ENCODE assay signal across 15 cellular contexts in genomic region chr1:34268311-34269042, GRCh38.
DNase-seq lines count a peak whose midpoint lies in the region; ATAC-seq and TF ChIP-seq lines count a peak whose summit lies in the region.
"Had no signal": no experiment of that assay in that cellular context is flagged by ENCODE, and none has a peak within 500 bp of the region (broad histone marks: within the 10 kb centered on the region; RNA-seq: fewer than 3 reads in every experiment).

No MANE protein-coding gene starts in this region.

- ATAC-seq in GM21737 (IDR thresholded peaks at IDR 0.05; ENCODE audit: unreplicated experiment) (no peak), HG03159 (IDR thresholded peaks at IDR 0.05; ENCODE audit: unreplicated experiment) (no peak)
- ATAC-seq: HCT116, lower lobe of right lung had no signal

- no peaks in the 10 kb centered on the region for H3K4me1 ChIP-seq in mesenchymal stem cell (ENCODE audit: control insufficient read depth, insufficient read depth, low read depth, low read length)
- H3K4me1 ChIP-seq: lower lobe of right lung had no signal

- H2BK12ac ChIP-seq in mesenchymal stem cell (ENCODE audit: low read length in 2 of 2), result no peak overlapping the region

- H3K14ac ChIP-seq in mesenchymal stem cell (ENCODE audit: low read length in 2 of 2), result no peak overlapping the region

- no peak overlapping the region for H3K23ac ChIP-seq in mesenchymal stem cell (ENCODE audit: low read length in 2 of 2)

- H3K36me3 ChIP-seq in mesenchymal stem cell (ENCODE audit: control insufficient read depth in 1 of 2, insufficient read depth in 2 of 2, low read depth in 1 of 2, low read length in 2 of 2) (no peaks in the 10 kb centered on the region), brain microvascular endothelial cell (replicated peaks) (no peaks in the 10 kb centered on the region)
- H3K36me3 ChIP-seq: lower lobe of right lung had no signal

- H3K4me3 ChIP-seq in mesenchymal stem cell (ENCODE audit: insufficient read depth in 1 of 2, low read depth in 1 of 2, low read length in 2 of 2) (no peak overlapping the region), brain microvascular endothelial cell (ENCODE audit: low read depth, low read length) (no peak overlapping the region)
- H3K4me3 ChIP-seq: lower lobe of right lung had no signal

- no peak overlapping the region for H3K4me2 ChIP-seq in mesenchymal stem cell (ENCODE audit: low read length, poor library complexity, severe bottlenecking)

- TF ChIP-seq CTCF in brain microvascular endothelial cell (IDR thresholded peaks at IDR 0.05; ENCODE audit: low read depth, low read length, missing control alignments), result no peak

- H2BK15ac ChIP-seq in mesenchymal stem cell (ENCODE audit: low read depth, poor library complexity, severe bottlenecking), result no peak overlapping the region

- H2AK5ac ChIP-seq in mesenchymal stem cell (ENCODE audit: low read length, severe bottlenecking), result no peak overlapping the region

- H4K91ac ChIP-seq in mesenchymal stem cell (ENCODE audit: low read length), result no peak overlapping the region

- intact Hi-C loops in posterior vena cava (cut with DNase I), result no loop called here

- no peaks in the 10 kb centered on the region for H3K79me1 ChIP-seq in mesenchymal stem cell (replicated peaks; ENCODE audit: low read length, poor library complexity, severe bottlenecking)

- no peak overlapping the region for H2BK120ac ChIP-seq in mesenchymal stem cell (ENCODE audit: low read depth, low read length)

- no peak overlapping the region for H2BK5ac ChIP-seq in mesenchymal stem cell (ENCODE audit: low read depth, low read length, poor library complexity, severe bottlenecking)

- H3K27me3 ChIP-seq in mesenchymal stem cell (ENCODE audit: control insufficient read depth in 1 of 2, insufficient read depth in 1 of 2, low read length in 2 of 2) (peaks cover 0 to 76% of the 10 kb centered on the region in 2 experiments), brain microvascular endothelial cell (replicated peaks) (no peaks in the 10 kb centered on the region)

- no peak overlapping the region for H4K8ac ChIP-seq in mesenchymal stem cell (ENCODE audit: low read length)

- H3K9me3 ChIP-seq in mesenchymal stem cell (ENCODE audit: control insufficient read depth, low read length), result no peaks in the 10 kb centered on the region
- H3K9me3 ChIP-seq: lower lobe of right lung had no signal

- no peak overlapping the region for H3K4ac ChIP-seq in mesenchymal stem cell (ENCODE audit: low read depth in 1 of 2, low read length in 2 of 2)

- no peak overlapping the region for H3K9ac ChIP-seq in mesenchymal stem cell (ENCODE audit: low read length)

- in situ Hi-C loops in brain microvascular endothelial cell (cut with HindIII; ENCODE audit: low pct_ligation_motif_present, low sequenced_read_pairs), result no loop called here

- no peak overlapping the region for H2AFZ ChIP-seq in mesenchymal stem cell (ENCODE audit: low read depth, low read length)

- no peak overlapping the region for H3K18ac ChIP-seq in mesenchymal stem cell (ENCODE audit: low read depth in 1 of 2, low read length in 2 of 2)

- 58% methylated on average over 6 of the region's 6 CpGs for WGBS in mesenchymal stem cell

- H3K27ac ChIP-seq in mesenchymal stem cell (ENCODE audit: low read length, poor library complexity, severe bottlenecking) (no peak overlapping the region), brain microvascular endothelial cell (no peak overlapping the region)
- H3K27ac ChIP-seq: lower lobe of right lung had no signal

- DNase-seq in ELR (ENCODE audit: low read depth) (peak; percentile 60), NCI-H526 (lab: John Stamatoyannopoulos, UW) (peak; percentile 90 to 94), dermis blood vessel endothelial cell (peak; percentile 39), posterior vena cava (ENCODE audit: low spot score) (peak; percentile 79), mesenchymal stem cell (no peak), brain microvascular endothelial cell (no peak)
- DNase-seq: activated CD4-positive, alpha-beta T cell treated with anti-CD3 and anti-CD28 coated beads, Interleukin-2, amount 50 U/mL, for 48 hours; activated effector memory CD4-positive, alpha-beta T cell treated with anti-CD3 and anti-CD28 coated beads, Interleukin-2, amount 50 U/mL, for 16 hours; central memory CD4-positive, alpha-beta T cell; lower lobe of right lung; NCI-H1092; NCI-H446 had no signal

Comparison
In these comparisons a context has a peak if more than half of its experiments do, and no peak if none do; other contexts are left out.
1. DNase-seq: peak in ELR (single experiment), NCI-H526 (2 of 2), dermis blood vessel endothelial cell (single experiment) and posterior vena cava (single experiment); none in mesenchymal stem cell (single experiment) and brain microvascular endothelial cell (single experiment).